ENCODE assay signal across 19 cellular contexts in genomic region chr20:60132827-60133549, GRCh38.
"Had no signal": no experiment of that assay in that cellular context is flagged by ENCODE, and none has a peak within 500 bp of the region (broad histone marks: within the 10 kb centered on the region; RNA-seq: fewer than 3 reads in every experiment).

No MANE protein-coding gene starts in this region.

- H3K9me3 ChIP-seq: upper lobe of right lung had no signal

- H3K4me1 ChIP-seq: foreskin keratinocyte had no signal

- H3K27me3 ChIP-seq: brain microvascular endothelial cell, upper lobe of right lung had no signal

- H3K4me3 ChIP-seq: coronary artery, upper lobe of right lung had no signal

- H3K27me3 Mint-ChIP-seq: activated B cell treated with CpG ODN at 0.5 μM for 24 hours; central memory CD8-positive, alpha-beta T cell had no signal

- H3K36me3 Mint-ChIP-seq: activated naive CD8-positive, alpha-beta T cell treated with anti-CD3 and anti-CD28 coated beads for 36 hours; naive thymus-derived CD8-positive, alpha-beta T cell had no signal

- H3K27ac ChIP-seq: brain microvascular endothelial cell, coronary artery, foreskin keratinocyte, upper lobe of right lung had no signal

- ATAC-seq: activated CD8-positive, alpha-beta T cell treated with anti-CD3 and anti-CD28 coated beads for 36 hours; activated T-cell treated with anti-CD3 and anti-CD28 coated beads, Interleukin-2, amount 50 U/mL, for 4 hours; naive thymus-derived CD8-positive, alpha-beta T cell; stimulated activated naive CD8-positive, alpha-beta T cell treated with anti-CD3 and anti-CD28 coated beads, Interleukin-15, amount 100 ng/mL, for 72 hours had no signal

- H3K9me3 Mint-ChIP-seq: activated CD8-positive, alpha-beta T cell treated with anti-CD3 and anti-CD28 coated beads for 36 hours; activated naive CD8-positive, alpha-beta T cell treated with anti-CD3 and anti-CD28 coated beads for 36 hours; activated T-cell treated with anti-CD3 and anti-CD28 coated beads, Interleukin-2, amount 50 U/mL, for 4 hours; central memory CD8-positive, alpha-beta T cell; naive thymus-derived CD8-positive, alpha-beta T cell; stimulated activated naive CD8-positive, alpha-beta T cell treated with anti-CD3 and anti-CD28 coated beads, Interleukin-15, amount 100 ng/mL, for 72 hours had no signal

- H3K36me3 ChIP-seq: brain microvascular endothelial cell, upper lobe of right lung had no signal

- H3K4me1 Mint-ChIP-seq: activated B cell treated with CpG ODN at 0.5 μM for 24 hours; stimulated activated naive CD8-positive, alpha-beta T cell treated with anti-CD3 and anti-CD28 coated beads, Interleukin-15, amount 100 ng/mL, for 72 hours had no signal

- DNase-seq: activated B cell treated with CpG ODN at 0.5 μM for 24 hours; activated CD4-positive, alpha-beta T cell treated with anti-CD3 and anti-CD28 coated beads for 48 hours; activated CD8-positive, alpha-beta T cell treated with anti-CD3 and anti-CD28 coated beads for 36 hours; activated gamma-delta T cell; activated naive CD8-positive, alpha-beta T cell treated with anti-CD3 and anti-CD28 coated beads for 36 hours; activated T-cell treated with anti-CD3 and anti-CD28 coated beads, Interleukin-2, amount 50 U/mL, for 4 hours; brain microvascular endothelial cell; kidney glomerular epithelial cell; mesenchymal stem cell; naive thymus-derived CD8-positive, alpha-beta T cell; occipital lobe; right cardiac atrium; stimulated activated naive CD8-positive, alpha-beta T cell treated with anti-CD3 and anti-CD28 coated beads, Interleukin-15, amount 100 ng/mL, for 72 hours; T-helper 2 cell; upper lobe of right lung had no signal

- H3K4me3 Mint-ChIP-seq: activated B cell treated with CpG ODN at 0.5 μM for 24 hours; activated CD8-positive, alpha-beta T cell treated with anti-CD3 and anti-CD28 coated beads for 36 hours; activated naive CD8-positive, alpha-beta T cell treated with anti-CD3 and anti-CD28 coated beads for 36 hours; activated T-cell treated with anti-CD3 and anti-CD28 coated beads, Interleukin-2, amount 50 U/mL, for 4 hours; central memory CD8-positive, alpha-beta T cell; naive thymus-derived CD8-positive, alpha-beta T cell; stimulated activated naive CD8-positive, alpha-beta T cell treated with anti-CD3 and anti-CD28 coated beads, Interleukin-15, amount 100 ng/mL, for 72 hours had no signal

- H3K27ac Mint-ChIP-seq: activated B cell treated with CpG ODN at 0.5 μM for 24 hours; activated CD8-positive, alpha-beta T cell treated with anti-CD3 and anti-CD28 coated beads for 36 hours; activated naive CD8-positive, alpha-beta T cell treated with anti-CD3 and anti-CD28 coated beads for 36 hours; naive thymus-derived CD8-positive, alpha-beta T cell; progenitor cell of endocrine pancreas had no signal
